Comparison of ENCODE assay signal across 11 cellular contexts in genomic region chr6:170480045-170480714, GRCh38.
DNase-seq lines count a peak whose midpoint lies in the region; ATAC-seq, FAIRE-seq and TF ChIP-seq lines count a peak whose summit lies in the region.
"Had no signal": no experiment of that assay in that cellular context is flagged by ENCODE, and none has a peak within 500 bp of the region (broad histone marks: within the 10 kb centered on the region; RNA-seq: fewer than 3 reads in every experiment).

No MANE protein-coding gene starts in this region.

- no peak for TF ChIP-seq RAD21 in K562 (CRISPR knock-in tag; conservative IDR thresholded peaks at IDR 0.05 in 1 of 2, IDR thresholded peaks at IDR 0.05 in 1 of 2)

- no peaks in the 10 kb centered on the region for H4K20me1 ChIP-seq in K562 (replicated peaks; ENCODE audit: control insufficient read depth, insufficient read depth, low read length)

- H3K36me3 Mint-ChIP-seq in type B pancreatic cell, result no peaks in the 10 kb centered on the region
- H3K36me3 Mint-ChIP-seq: activated CD8-positive, alpha-beta memory T cell treated with anti-CD3 and anti-CD28 coated beads, Interleukin-2, amount 10 ng/mL, durations not matched to agents 7 days and 5 days had no signal

- CTCF ChIA-PET in K562 (lab: Yijun Ruan, JAX; ENCODE audit: low intra/inter-chr PET ratio), result no interaction called here

- no peaks in the 10 kb centered on the region for H3K36me3 ChIP-seq in K562 (ENCODE audit: control insufficient read depth, insufficient read depth, low read length)

- WGBS in K562 (ENCODE audit: insufficient coverage, low coverage, missing lambda C conversion rate), result 3% methylated on average over 6 of the region's 6 CpGs

- peak; percentile 27 for DNase-seq in NCI-H2029 (lab: John Stamatoyannopoulos, UW)
- DNase-seq in NCI-H2029 treated with DMSO at 0.1 percent for 48 hours (lab: John Stamatoyannopoulos, UW), result no peak
- peak in 1 of 4 experiments; percentile 9 for DNase-seq in K562 (ENCODE audit: extremely low read depth in 1 of 4, low spot score in 3 of 4)
- DNase-seq in iPS-NIHi7 (ENCODE audit: extremely low spot score), result peak; percentile 75
- DNase-seq in type B pancreatic cell (ENCODE audit: extremely low spot score, unreplicated experiment), result no peak
- no peak for DNase-seq in stimulated activated naive CD4-positive, alpha-beta T cell treated with Interleukin-2 at 50 U/mL for 16 hours (lab: John Stamatoyannopoulos, UW)
- DNase-seq in activated CD4-positive, alpha-beta T cell treated with anti-CD3 and anti-CD28 coated beads, Interleukin-2, amount 50 U/mL, for 1 hour, result no peak
- DNase-seq: activated CD8-positive, alpha-beta memory T cell treated with anti-CD3 and anti-CD28 coated beads, Interleukin-2, amount 10 ng/mL, durations not matched to agents 7 days and 5 days; NCI-H1694 treated with DMSO at 0.1 percent for 48 hours had no signal

- TF ChIP-seq EP300 in K562 (IDR thresholded peaks at IDR 0.05; ENCODE audit: low read length), result no peak

- no peak overlapping the region for H3K4me2 ChIP-seq in K562 (ENCODE audit: insufficient read depth, low read length)

- no peak overlapping the region for H2AFZ ChIP-seq in K562 (ENCODE audit: low read depth, low read length)

- peaks cover 29 to 49% of the 10 kb centered on the region in 2 experiments; a peak in 4 of 5 replicates for H3K27me3 ChIP-seq in K562 (ENCODE audit: control insufficient read depth in 2 of 2, insufficient read depth in 2 of 2, low read length in 2 of 2)

- TF ChIP-seq CTCF in K562 (IDR thresholded peaks at IDR 0.05 in 2 of 3, conservative IDR thresholded peaks at IDR 0.05 in 1 of 3; ENCODE audit: insufficient read depth in 2 of 3, low read depth in 1 of 3, low read length in 3 of 3) (no peak; a peak in 1 of 6 replicates), type B pancreatic cell (conservative IDR thresholded peaks at IDR 0.05) (peak; percentile 23)

- peaks cover 10% of the 10 kb centered on the region for H3K9me3 Mint-ChIP-seq in type B pancreatic cell

- in situ Hi-C loops in K562 (cut with MboI), result no loop called here

- H3K4me3 Mint-ChIP-seq in type B pancreatic cell, result no peak overlapping the region
- H3K4me3 Mint-ChIP-seq: activated CD8-positive, alpha-beta memory T cell treated with anti-CD3 and anti-CD28 coated beads, Interleukin-2, amount 10 ng/mL, durations not matched to agents 7 days and 5 days; central memory CD8-positive, alpha-beta T cell had no signal

- POLR2A ChIA-PET in K562 (lab: Yijun Ruan, JAX), result interaction anchor here (0.9 kb wide), 1 partner anchor 9 kb away, joined by 4 read pairs; no protein-coding TSS in a partner anchor

- H3K9ac ChIP-seq in K562 (ENCODE audit: insufficient read depth in 1 of 2, low read depth in 2 of 2, low read length in 2 of 2), result no peak overlapping the region

- FAIRE-seq in K562 (lab: Jason Lieb, UNC), result no peak

- H3K79me2 ChIP-seq in K562 (ENCODE audit: control insufficient read depth, insufficient read depth, low read length), result no peaks in the 10 kb centered on the region

- peak; percentile 69 for ATAC-seq in K562
- no peak for ATAC-seq in HG03139 (IDR thresholded peaks at IDR 0.05; ENCODE audit: unreplicated experiment)
- ATAC-seq: activated CD8-positive, alpha-beta memory T cell treated with anti-CD3 and anti-CD28 coated beads, Interleukin-2, amount 10 ng/mL, durations not matched to agents 7 days and 5 days had no signal

- no TSS peak for BruUV-seq in K562 (replicated peaks; lab: Mats Ljungman, UMichigan)

- no peaks in the 10 kb centered on the region for H3K9me1 ChIP-seq in K562 (ENCODE audit: control insufficient read depth, insufficient read depth, low read length)

- no peak for TF ChIP-seq POLR2A in K562 (conservative IDR thresholded peaks at IDR 0.05)

- H3K27ac ChIP-seq in K562 (ENCODE audit: extremely low read depth, low read depth, low read length), result no peak overlapping the region

- H3K27ac Mint-ChIP-seq in type B pancreatic cell, result no peak overlapping the region
- H3K27ac Mint-ChIP-seq: activated CD8-positive, alpha-beta memory T cell treated with anti-CD3 and anti-CD28 coated beads, Interleukin-2, amount 10 ng/mL, durations not matched to agents 7 days and 5 days had no signal

- peaks cover 23% of the 10 kb centered on the region for H3K4me1 Mint-ChIP-seq in type B pancreatic cell (ENCODE audit: unreplicated experiment)
- H3K4me1 Mint-ChIP-seq: activated CD8-positive, alpha-beta memory T cell treated with anti-CD3 and anti-CD28 coated beads, Interleukin-2, amount 10 ng/mL, durations not matched to agents 7 days and 5 days; central memory CD8-positive, alpha-beta T cell had no signal

- H3K4me3 ChIP-seq in K562, result no peak overlapping the region

- intact Hi-C loops in K562 (cut with micrococcal nuclease), result no loop called here

- H3K4me1 ChIP-seq in K562 (replicated peaks in 1 of 2; ENCODE audit: control insufficient read depth in 2 of 2, insufficient read depth in 2 of 2, low read length in 2 of 2), result no peaks in the 10 kb centered on the region

- no peaks in the 10 kb centered on the region for H3K27me3 Mint-ChIP-seq in type B pancreatic cell

- H3K9me3 ChIP-seq in K562 (replicated peaks; ENCODE audit: control insufficient read depth, insufficient read depth, low read depth, low read length), result 0 out of 2 replicates have a peak, but pooled peaks cover 5% of the 10 kb centered on the region

TF ChIP-seq in K562, 482 proteins besides CTCF, POLR2A, EP300 and RAD21 (continues in another document):
- TF ChIP-seq, protein P1, sequence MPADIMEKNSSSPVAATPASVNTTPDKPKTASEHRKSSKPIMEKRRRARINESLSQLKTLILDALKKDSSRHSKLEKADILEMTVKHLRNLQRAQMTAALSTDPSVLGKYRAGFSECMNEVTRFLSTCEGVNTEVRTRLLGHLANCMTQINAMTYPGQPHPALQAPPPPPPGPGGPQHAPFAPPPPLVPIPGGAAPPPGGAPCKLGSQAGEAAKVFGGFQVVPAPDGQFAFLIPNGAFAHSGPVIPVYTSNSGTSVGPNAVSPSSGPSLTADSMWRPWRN (IDR thresholded peaks at IDR 0.05; ENCODE audit: low read depth), result no peak
- TF ChIP-seq RNF219 (CRISPR knock-in tag; IDR thresholded peaks at IDR 0.05) (no peak), E2F8 (IDR thresholded peaks at IDR 0.05; ENCODE audit: low read depth, partially characterized antibody) (no peak), JUNB (CRISPR knock-in tag; conservative IDR thresholded peaks at IDR 0.05) (no peak), NCOA2 (IDR thresholded peaks at IDR 0.05; ENCODE audit: partially characterized antibody in 2 of 2) (no peak), SFPQ (IDR thresholded peaks at IDR 0.05; ENCODE audit: low read depth, low read length) (no peak)

Comparison
In these comparisons a context has a peak if more than half of its experiments do, and no peak if none do; other contexts are left out.
1. DNase-seq: peak in NCI-H2029 (single experiment) and iPS-NIHi7 (single experiment); none in NCI-H2029 treated with DMSO at 0.1 percent for 48 hours (single experiment), type B pancreatic cell (single experiment), stimulated activated naive CD4-positive, alpha-beta T cell treated with Interleukin-2 at 50 U/mL for 16 hours (single experiment) and activated CD4-positive, alpha-beta T cell treated with anti-CD3 and anti-CD28 coated beads, Interleukin-2, amount 50 U/mL, for 1 hour (single experiment).